In the genomic region with DNA sequence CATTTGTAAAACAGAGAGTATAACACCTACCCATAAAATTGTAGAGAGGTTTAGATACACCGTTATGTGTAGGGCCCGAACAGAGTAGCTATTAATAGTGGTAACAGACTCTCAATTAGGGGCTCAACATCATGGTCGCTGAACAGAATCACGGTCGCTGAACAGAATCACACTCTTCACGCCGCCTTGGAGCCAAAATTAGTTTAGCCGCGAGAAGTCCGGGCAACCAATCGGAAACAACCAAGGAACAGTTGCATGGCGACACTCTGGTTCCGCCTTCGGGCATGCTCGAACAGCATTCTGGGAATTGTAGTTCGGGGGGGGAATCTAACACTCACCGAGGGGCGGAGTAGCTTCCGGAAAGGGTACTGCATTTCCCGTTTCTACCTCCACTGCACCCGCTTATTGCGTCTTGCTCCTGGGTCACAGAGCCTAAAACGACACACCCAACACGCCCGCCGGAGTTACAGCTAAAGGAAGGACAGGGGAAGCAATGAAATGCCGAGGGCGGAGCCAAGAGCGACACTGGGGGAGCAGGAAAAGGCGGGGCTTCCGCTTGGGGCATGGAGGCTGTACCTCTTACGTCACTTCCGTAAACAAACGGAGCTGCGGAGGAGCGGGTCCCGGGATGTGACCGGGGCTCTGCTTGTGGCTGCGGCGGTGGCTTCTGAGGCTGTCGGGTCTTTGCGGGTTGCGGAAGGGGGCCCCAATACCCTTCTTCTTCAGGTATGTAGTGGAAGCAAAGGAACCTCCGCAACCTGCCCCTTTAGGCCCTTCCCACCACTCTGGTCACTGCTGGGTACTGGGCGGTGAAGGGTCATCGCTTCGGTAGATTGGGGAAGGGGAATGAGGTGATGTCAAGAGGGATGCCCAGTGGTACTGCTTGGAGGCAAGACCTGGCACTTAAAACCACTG, we compare ENCODE assay signal across 1 cellular context.
TF ChIP-seq lines count a peak whose summit lies in the region.

A gene (plus strand): TSS at position 593 of the 915 bp plus-strand sequence. CDS start 2,352 bp downstream, outside the sequence.

TF ChIP-seq in K562, 482 proteins besides CTCF, POLR2A, EP300 and RAD21 (continued from another document and continues in another):
- TF ChIP-seq, protein P1, sequence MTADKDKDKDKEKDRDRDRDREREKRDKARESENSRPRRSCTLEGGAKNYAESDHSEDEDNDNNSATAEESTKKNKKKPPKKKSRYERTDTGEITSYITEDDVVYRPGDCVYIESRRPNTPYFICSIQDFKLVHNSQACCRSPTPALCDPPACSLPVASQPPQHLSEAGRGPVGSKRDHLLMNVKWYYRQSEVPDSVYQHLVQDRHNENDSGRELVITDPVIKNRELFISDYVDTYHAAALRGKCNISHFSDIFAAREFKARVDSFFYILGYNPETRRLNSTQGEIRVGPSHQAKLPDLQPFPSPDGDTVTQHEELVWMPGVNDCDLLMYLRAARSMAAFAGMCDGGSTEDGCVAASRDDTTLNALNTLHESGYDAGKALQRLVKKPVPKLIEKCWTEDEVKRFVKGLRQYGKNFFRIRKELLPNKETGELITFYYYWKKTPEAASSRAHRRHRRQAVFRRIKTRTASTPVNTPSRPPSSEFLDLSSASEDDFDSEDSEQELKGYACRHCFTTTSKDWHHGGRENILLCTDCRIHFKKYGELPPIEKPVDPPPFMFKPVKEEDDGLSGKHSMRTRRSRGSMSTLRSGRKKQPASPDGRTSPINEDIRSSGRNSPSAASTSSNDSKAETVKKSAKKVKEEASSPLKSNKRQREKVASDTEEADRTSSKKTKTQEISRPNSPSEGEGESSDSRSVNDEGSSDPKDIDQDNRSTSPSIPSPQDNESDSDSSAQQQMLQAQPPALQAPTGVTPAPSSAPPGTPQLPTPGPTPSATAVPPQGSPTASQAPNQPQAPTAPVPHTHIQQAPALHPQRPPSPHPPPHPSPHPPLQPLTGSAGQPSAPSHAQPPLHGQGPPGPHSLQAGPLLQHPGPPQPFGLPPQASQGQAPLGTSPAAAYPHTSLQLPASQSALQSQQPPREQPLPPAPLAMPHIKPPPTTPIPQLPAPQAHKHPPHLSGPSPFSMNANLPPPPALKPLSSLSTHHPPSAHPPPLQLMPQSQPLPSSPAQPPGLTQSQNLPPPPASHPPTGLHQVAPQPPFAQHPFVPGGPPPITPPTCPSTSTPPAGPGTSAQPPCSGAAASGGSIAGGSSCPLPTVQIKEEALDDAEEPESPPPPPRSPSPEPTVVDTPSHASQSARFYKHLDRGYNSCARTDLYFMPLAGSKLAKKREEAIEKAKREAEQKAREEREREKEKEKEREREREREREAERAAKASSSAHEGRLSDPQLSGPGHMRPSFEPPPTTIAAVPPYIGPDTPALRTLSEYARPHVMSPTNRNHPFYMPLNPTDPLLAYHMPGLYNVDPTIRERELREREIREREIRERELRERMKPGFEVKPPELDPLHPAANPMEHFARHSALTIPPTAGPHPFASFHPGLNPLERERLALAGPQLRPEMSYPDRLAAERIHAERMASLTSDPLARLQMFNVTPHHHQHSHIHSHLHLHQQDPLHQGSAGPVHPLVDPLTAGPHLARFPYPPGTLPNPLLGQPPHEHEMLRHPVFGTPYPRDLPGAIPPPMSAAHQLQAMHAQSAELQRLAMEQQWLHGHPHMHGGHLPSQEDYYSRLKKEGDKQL (CRISPR knock-in tag; IDR thresholded peaks at IDR 0.05; ENCODE audit: borderline replicate concordance): no peak
- TF ChIP-seq, protein P2, sequence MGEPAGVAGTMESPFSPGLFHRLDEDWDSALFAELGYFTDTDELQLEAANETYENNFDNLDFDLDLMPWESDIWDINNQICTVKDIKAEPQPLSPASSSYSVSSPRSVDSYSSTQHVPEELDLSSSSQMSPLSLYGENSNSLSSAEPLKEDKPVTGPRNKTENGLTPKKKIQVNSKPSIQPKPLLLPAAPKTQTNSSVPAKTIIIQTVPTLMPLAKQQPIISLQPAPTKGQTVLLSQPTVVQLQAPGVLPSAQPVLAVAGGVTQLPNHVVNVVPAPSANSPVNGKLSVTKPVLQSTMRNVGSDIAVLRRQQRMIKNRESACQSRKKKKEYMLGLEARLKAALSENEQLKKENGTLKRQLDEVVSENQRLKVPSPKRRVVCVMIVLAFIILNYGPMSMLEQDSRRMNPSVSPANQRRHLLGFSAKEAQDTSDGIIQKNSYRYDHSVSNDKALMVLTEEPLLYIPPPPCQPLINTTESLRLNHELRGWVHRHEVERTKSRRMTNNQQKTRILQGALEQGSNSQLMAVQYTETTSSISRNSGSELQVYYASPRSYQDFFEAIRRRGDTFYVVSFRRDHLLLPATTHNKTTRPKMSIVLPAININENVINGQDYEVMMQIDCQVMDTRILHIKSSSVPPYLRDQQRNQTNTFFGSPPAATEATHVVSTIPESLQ (CRISPR knock-in tag; IDR thresholded peaks at IDR 0.05): no peak; the same call in 1 of the 2 replicates
- TF ChIP-seq MYNN (IDR thresholded peaks at IDR 0.05) (peak; percentile 47; the same call in 1 of the 2 replicates), MYNN (CRISPR knock-in tag; IDR thresholded peaks at IDR 0.05) (no peak), PTBP1 (IDR thresholded peaks at IDR 0.05; ENCODE audit: low read depth, low read length) (no peak), EP400 (IDR thresholded peaks at IDR 0.05) (no peak; the same call in 1 of the 2 replicates), ETS2 (tag; IDR thresholded peaks at IDR 0.05; ENCODE audit: borderline replicate concordance, poor library complexity, severe bottlenecking) (no peak), NFYB (IDR thresholded peaks at IDR 0.05; ENCODE audit: extremely low read depth, insufficient read length) (peak; percentile 77), NFIC (IDR thresholded peaks at IDR 0.05) (no peak), RBFOX2 (IDR thresholded peaks at IDR 0.05; ENCODE audit: low read depth, low read length) (peak; percentile 82), CTBP1 (IDR thresholded peaks at IDR 0.05; ENCODE audit: borderline replicate concordance) (no peak; the same call in 1 of the 2 replicates), ZNF165 (CRISPR knock-in tag; IDR thresholded peaks at IDR 0.05; ENCODE audit: borderline replicate concordance) (no peak), RBM34 (IDR thresholded peaks at IDR 0.05; ENCODE audit: borderline replicate concordance, insufficient read depth, low read length) (no peak), SMARCB1 (IDR thresholded peaks at IDR 0.05; ENCODE audit: insufficient read length, low read depth) (no peak), ZNF408 (CRISPR knock-in tag; IDR thresholded peaks at IDR 0.05; ENCODE audit: low read depth) (no peak), IRF2 (CRISPR knock-in tag; IDR thresholded peaks at IDR 0.05) (no peak), KLF6 (CRISPR knock-in tag; IDR thresholded peaks at IDR 0.05; ENCODE audit: borderline replicate concordance) (no peak), GABPB1 (CRISPR knock-in tag; IDR thresholded peaks at IDR 0.05) (peak; percentile 96), CC2D1A (IDR thresholded peaks at IDR 0.05) (no peak)
- TF ChIP-seq, protein P3, sequence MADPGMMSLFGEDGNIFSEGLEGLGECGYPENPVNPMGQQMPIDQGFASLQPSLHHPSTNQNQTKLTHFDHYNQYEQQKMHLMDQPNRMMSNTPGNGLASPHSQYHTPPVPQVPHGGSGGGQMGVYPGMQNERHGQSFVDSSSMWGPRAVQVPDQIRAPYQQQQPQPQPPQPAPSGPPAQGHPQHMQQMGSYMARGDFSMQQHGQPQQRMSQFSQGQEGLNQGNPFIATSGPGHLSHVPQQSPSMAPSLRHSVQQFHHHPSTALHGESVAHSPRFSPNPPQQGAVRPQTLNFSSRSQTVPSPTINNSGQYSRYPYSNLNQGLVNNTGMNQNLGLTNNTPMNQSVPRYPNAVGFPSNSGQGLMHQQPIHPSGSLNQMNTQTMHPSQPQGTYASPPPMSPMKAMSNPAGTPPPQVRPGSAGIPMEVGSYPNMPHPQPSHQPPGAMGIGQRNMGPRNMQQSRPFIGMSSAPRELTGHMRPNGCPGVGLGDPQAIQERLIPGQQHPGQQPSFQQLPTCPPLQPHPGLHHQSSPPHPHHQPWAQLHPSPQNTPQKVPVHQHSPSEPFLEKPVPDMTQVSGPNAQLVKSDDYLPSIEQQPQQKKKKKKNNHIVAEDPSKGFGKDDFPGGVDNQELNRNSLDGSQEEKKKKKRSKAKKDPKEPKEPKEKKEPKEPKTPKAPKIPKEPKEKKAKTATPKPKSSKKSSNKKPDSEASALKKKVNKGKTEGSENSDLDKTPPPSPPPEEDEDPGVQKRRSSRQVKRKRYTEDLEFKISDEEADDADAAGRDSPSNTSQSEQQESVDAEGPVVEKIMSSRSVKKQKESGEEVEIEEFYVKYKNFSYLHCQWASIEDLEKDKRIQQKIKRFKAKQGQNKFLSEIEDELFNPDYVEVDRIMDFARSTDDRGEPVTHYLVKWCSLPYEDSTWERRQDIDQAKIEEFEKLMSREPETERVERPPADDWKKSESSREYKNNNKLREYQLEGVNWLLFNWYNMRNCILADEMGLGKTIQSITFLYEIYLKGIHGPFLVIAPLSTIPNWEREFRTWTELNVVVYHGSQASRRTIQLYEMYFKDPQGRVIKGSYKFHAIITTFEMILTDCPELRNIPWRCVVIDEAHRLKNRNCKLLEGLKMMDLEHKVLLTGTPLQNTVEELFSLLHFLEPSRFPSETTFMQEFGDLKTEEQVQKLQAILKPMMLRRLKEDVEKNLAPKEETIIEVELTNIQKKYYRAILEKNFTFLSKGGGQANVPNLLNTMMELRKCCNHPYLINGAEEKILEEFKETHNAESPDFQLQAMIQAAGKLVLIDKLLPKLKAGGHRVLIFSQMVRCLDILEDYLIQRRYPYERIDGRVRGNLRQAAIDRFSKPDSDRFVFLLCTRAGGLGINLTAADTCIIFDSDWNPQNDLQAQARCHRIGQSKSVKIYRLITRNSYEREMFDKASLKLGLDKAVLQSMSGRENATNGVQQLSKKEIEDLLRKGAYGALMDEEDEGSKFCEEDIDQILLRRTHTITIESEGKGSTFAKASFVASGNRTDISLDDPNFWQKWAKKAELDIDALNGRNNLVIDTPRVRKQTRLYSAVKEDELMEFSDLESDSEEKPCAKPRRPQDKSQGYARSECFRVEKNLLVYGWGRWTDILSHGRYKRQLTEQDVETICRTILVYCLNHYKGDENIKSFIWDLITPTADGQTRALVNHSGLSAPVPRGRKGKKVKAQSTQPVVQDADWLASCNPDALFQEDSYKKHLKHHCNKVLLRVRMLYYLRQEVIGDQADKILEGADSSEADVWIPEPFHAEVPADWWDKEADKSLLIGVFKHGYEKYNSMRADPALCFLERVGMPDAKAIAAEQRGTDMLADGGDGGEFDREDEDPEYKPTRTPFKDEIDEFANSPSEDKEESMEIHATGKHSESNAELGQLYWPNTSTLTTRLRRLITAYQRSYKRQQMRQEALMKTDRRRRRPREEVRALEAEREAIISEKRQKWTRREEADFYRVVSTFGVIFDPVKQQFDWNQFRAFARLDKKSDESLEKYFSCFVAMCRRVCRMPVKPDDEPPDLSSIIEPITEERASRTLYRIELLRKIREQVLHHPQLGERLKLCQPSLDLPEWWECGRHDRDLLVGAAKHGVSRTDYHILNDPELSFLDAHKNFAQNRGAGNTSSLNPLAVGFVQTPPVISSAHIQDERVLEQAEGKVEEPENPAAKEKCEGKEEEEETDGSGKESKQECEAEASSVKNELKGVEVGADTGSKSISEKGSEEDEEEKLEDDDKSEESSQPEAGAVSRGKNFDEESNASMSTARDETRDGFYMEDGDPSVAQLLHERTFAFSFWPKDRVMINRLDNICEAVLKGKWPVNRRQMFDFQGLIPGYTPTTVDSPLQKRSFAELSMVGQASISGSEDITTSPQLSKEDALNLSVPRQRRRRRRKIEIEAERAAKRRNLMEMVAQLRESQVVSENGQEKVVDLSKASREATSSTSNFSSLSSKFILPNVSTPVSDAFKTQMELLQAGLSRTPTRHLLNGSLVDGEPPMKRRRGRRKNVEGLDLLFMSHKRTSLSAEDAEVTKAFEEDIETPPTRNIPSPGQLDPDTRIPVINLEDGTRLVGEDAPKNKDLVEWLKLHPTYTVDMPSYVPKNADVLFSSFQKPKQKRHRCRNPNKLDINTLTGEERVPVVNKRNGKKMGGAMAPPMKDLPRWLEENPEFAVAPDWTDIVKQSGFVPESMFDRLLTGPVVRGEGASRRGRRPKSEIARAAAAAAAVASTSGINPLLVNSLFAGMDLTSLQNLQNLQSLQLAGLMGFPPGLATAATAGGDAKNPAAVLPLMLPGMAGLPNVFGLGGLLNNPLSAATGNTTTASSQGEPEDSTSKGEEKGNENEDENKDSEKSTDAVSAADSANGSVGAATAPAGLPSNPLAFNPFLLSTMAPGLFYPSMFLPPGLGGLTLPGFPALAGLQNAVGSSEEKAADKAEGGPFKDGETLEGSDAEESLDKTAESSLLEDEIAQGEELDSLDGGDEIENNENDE (IDR thresholded peaks at IDR 0.05; ENCODE audit: low read depth, low read length): no peak
- TF ChIP-seq, protein P4, sequence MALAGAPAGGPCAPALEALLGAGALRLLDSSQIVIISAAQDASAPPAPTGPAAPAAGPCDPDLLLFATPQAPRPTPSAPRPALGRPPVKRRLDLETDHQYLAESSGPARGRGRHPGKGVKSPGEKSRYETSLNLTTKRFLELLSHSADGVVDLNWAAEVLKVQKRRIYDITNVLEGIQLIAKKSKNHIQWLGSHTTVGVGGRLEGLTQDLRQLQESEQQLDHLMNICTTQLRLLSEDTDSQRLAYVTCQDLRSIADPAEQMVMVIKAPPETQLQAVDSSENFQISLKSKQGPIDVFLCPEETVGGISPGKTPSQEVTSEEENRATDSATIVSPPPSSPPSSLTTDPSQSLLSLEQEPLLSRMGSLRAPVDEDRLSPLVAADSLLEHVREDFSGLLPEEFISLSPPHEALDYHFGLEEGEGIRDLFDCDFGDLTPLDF (CRISPR knock-in tag; IDR thresholded peaks at IDR 0.05): 0 out of 2 replicates have a peak, but pooled peaks have one; percentile 31
- TF ChIP-seq, protein P5, sequence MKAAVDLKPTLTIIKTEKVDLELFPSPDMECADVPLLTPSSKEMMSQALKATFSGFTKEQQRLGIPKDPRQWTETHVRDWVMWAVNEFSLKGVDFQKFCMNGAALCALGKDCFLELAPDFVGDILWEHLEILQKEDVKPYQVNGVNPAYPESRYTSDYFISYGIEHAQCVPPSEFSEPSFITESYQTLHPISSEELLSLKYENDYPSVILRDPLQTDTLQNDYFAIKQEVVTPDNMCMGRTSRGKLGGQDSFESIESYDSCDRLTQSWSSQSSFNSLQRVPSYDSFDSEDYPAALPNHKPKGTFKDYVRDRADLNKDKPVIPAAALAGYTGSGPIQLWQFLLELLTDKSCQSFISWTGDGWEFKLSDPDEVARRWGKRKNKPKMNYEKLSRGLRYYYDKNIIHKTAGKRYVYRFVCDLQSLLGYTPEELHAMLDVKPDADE (conservative IDR thresholded peaks at IDR 0.05; ENCODE audit: control insufficient read depth, low read depth, low read length): peak; percentile 66
- TF ChIP-seq, protein P6, sequence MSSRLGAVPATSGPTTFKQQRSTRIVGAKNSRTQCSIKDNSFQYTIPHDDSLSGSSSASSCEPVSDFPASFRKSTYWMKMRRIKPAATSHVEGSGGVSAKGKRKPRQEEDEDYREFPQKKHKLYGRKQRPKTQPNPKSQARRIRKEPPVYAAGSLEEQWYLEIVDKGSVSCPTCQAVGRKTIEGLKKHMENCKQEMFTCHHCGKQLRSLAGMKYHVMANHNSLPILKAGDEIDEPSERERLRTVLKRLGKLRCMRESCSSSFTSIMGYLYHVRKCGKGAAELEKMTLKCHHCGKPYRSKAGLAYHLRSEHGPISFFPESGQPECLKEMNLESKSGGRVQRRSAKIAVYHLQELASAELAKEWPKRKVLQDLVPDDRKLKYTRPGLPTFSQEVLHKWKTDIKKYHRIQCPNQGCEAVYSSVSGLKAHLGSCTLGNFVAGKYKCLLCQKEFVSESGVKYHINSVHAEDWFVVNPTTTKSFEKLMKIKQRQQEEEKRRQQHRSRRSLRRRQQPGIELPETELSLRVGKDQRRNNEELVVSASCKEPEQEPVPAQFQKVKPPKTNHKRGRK (tag; IDR thresholded peaks at IDR 0.05): no peak
- TF ChIP-seq, protein P7, sequence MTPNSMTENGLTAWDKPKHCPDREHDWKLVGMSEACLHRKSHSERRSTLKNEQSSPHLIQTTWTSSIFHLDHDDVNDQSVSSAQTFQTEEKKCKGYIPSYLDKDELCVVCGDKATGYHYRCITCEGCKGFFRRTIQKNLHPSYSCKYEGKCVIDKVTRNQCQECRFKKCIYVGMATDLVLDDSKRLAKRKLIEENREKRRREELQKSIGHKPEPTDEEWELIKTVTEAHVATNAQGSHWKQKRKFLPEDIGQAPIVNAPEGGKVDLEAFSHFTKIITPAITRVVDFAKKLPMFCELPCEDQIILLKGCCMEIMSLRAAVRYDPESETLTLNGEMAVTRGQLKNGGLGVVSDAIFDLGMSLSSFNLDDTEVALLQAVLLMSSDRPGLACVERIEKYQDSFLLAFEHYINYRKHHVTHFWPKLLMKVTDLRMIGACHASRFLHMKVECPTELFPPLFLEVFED (CRISPR knock-in tag; conservative IDR thresholded peaks at IDR 0.05): no peak
